Comparison of ENCODE assay signal across 10 cellular contexts in the genomic region with DNA sequence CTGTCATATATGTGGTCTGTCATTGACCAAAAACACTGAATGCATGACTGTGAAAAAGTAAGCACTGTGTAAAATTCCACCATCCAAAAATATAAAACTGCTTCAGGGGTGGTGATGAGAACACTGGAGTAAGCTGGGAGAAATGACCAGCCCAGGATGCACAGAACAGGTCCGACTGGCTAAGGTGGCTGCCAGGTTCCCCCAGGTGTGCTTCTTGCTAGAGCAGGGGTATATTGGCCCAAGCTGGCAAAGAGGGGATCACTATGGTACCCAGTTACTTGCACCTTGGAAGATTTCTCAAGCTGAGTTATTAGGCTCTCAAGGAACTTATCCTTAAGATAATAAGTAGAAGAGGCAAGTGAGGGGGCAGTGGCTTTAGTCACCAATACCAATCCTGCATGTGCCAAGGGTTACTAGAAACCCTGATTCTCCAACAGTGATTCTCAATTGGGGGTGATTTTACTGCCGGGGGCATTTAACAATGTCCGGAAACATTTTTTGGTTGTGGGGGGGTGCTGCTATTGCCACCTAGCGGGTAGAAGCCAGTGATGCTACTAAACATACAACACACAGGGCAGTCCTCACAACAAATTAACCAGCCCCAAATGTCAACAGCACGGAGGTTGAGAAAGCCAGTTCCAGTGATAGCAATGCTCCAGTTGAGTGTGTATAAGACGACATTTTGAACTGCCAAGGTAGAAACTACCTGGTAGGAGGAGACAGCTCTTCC. TPM values are rescaled to one million over a fixed set of nuclear protein-coding genes. Genes with fewer than 3 reads are reported as not detected.
DNase-seq lines count a peak whose midpoint lies in the region; ATAC-seq and TF ChIP-seq lines count a peak whose summit lies in the region.
"Had no signal": no experiment of that assay in that cellular context is flagged by ENCODE, and none has a peak within 500 bp of the region (broad histone marks: within the 10 kb centered on the region; RNA-seq: fewer than 3 reads in every experiment).

No MANE protein-coding gene starts in this region.

- H3K27ac Mint-ChIP-seq in activated naive CD4-positive, alpha-beta T cell treated with anti-CD3 and anti-CD28 coated beads, Interleukin-2, amount 50 U/mL, for 72 hours, result no peak overlapping the region

- H3K4me1 ChIP-seq in gastroesophageal sphincter, result peaks cover 0 to under 1% (median 0%) of the 10 kb centered on the region in 3 donors

- no peak for TF ChIP-seq POLR2A in gastroesophageal sphincter (IDR thresholded peaks at IDR 0.05)

- H3K36me3 ChIP-seq in gastroesophageal sphincter, result peaks cover 0 to 48% of the 10 kb centered on the region in 2 donors

- no peaks in the 10 kb centered on the region for H3K9me3 ChIP-seq in gastroesophageal sphincter

- WGBS in gastroesophageal sphincter (ENCODE audit: low coverage in 1 of 2), 2 donors, result 51 to 52% methylated on average over 4 to 6 of the region's 6 CpGs

- H3K9me3 Mint-ChIP-seq in activated naive CD4-positive, alpha-beta T cell treated with anti-CD3 and anti-CD28 coated beads, Interleukin-2, amount 50 U/mL, for 72 hours, result no peaks in the 10 kb centered on the region

- H3K4me3 ChIP-seq in GM12875 (ENCODE audit: low read depth, low read length) (no peak overlapping the region), gastroesophageal sphincter (no peak overlapping the region)

- no peak for TF ChIP-seq EP300 in gastroesophageal sphincter (IDR thresholded peaks at IDR 0.05)

- H3K27me3 ChIP-seq in gastroesophageal sphincter, result no peaks in the 10 kb centered on the region

- DNase-seq in ACHN, result peak; percentile 19
- no peak for DNase-seq in activated naive CD4-positive, alpha-beta T cell treated with anti-CD3 and anti-CD28 coated beads, Interleukin-2, amount 50 U/mL, for 72 hours (ENCODE audit: low spot score in 2 of 2)
- DNase-seq: activated gamma-delta T cell treated with Interleukin-2 at 50 U/mL for 16 hours, NCI-H524 had no signal

- ATAC-seq in gastroesophageal sphincter (no peak), GM19395 (IDR thresholded peaks at IDR 0.05; ENCODE audit: unreplicated experiment) (no peak), GM18907 (IDR thresholded peaks at IDR 0.05; ENCODE audit: unreplicated experiment) (no peak), HG02623 (IDR thresholded peaks at IDR 0.05; ENCODE audit: unreplicated experiment) (no peak)
- ATAC-seq in activated naive CD4-positive, alpha-beta T cell treated with anti-CD3 and anti-CD28 coated beads, Interleukin-2, amount 50 U/mL, for 72 hours, result no peak

- in situ Hi-C loops in ACHN (cut with HindIII; ENCODE audit: low pct_ligation_motif_present, low pct_unique_long_range_greater_than_20kb, low sequenced_read_pairs), result no loop called here

- no peak overlapping the region; the same call in 1 of the 2 replicates for H3K27ac ChIP-seq in VCaP
- H3K27ac ChIP-seq in gastroesophageal sphincter, result no peak overlapping the region

- TF ChIP-seq CTCF in GM12875 (IDR thresholded peaks at IDR 0.05; ENCODE audit: borderline replicate concordance, insufficient read depth, low read depth, low read length) (peak; percentile 37), VCaP (conservative IDR thresholded peaks at IDR 0.05) (peak; percentile 35), gastroesophageal sphincter (IDR thresholded peaks at IDR 0.05) (peak in 3 of 4 experiments; percentile 8 to 25 (median 18))

- H3K36me3 Mint-ChIP-seq in activated naive CD4-positive, alpha-beta T cell treated with anti-CD3 and anti-CD28 coated beads, Interleukin-2, amount 50 U/mL, for 72 hours, result peaks cover 0 to 18% of the 10 kb centered on the region in 2 donors

RNA-seq across cellular contexts. Expression of gene SNU13, which starts 15.7 kb away (rescaled TPM):
- 100 to 1,000 TPM in 3 of 4 donors, 10 to 100 TPM in 1; 78.6 to 131 (median 111) TPM for total RNA-seq in gastroesophageal sphincter
- 100 to 1,000 TPM; 193 to 235 TPM for total RNA-seq in activated naive CD4-positive, alpha-beta T cell treated with anti-CD3 and anti-CD28 coated beads, Interleukin-2, amount 50 U/mL, for 72 hours

RNA-seq across cellular contexts. Expression of gene MEI1, which starts 26.4 kb away (rescaled TPM):
- under 1 TPM in 3 of 4 donors, not detected in 1; 0.07 to 0.81 (median 0.50) TPM for total RNA-seq in gastroesophageal sphincter
- total RNA-seq in activated naive CD4-positive, alpha-beta T cell treated with anti-CD3 and anti-CD28 coated beads, Interleukin-2, amount 50 U/mL, for 72 hours, result 10 to 100 TPM; 28.3 to 36.9 TPM

RNA-seq across cellular contexts. Expression of gene XRCC6, which starts 51.9 kb away (rescaled TPM):
- 100 to 1,000 TPM; 236 to 277 (median 258) TPM for total RNA-seq in gastroesophageal sphincter
- 100 to 1,000 TPM; 283 to 423 TPM for total RNA-seq in activated naive CD4-positive, alpha-beta T cell treated with anti-CD3 and anti-CD28 coated beads, Interleukin-2, amount 50 U/mL, for 72 hours

RNA-seq across cellular contexts. Expression of gene DESI1, which starts 52.1 kb away (rescaled TPM):
- 10 to 100 TPM; 18.2 to 77.7 (median 21.4) TPM for total RNA-seq in gastroesophageal sphincter
- total RNA-seq in activated naive CD4-positive, alpha-beta T cell treated with anti-CD3 and anti-CD28 coated beads, Interleukin-2, amount 50 U/mL, for 72 hours, result 10 to 100 TPM; 18.3 to 44.8 TPM

Comparison
In these comparisons a context has a peak if more than half of its experiments do, and no peak if none do; other contexts are left out.
1. RNA of gene MEI1, which starts 26.4 kb away (total RNA-seq): 28.3 to 36.9 TPM in activated naive CD4-positive, alpha-beta T cell treated with anti-CD3 and anti-CD28 coated beads, Interleukin-2, amount 50 U/mL, for 72 hours; 0.07 to 0.81 TPM in gastroesophageal sphincter; every median in the first group is over 10 times any median in the second.
2. Peak in every context shown above with its lines, with median percentiles within 50 percentile points of each other: CTCF ChIP-seq.